ENCODE assay signal across 8 cellular contexts in genomic region chr19:46515879-46516350, GRCh38. TPM values are rescaled to one million over a fixed set of nuclear protein-coding genes. Genes with fewer than 3 reads are reported as not detected.
DNase-seq lines count a peak whose midpoint lies in the region; ATAC-seq and TF ChIP-seq lines count a peak whose summit lies in the region.

No MANE protein-coding gene starts in this region.

- H3F3A ChIP-seq in Loucy (ENCODE audit: low read depth) = no peaks in the 10 kb centered on the region

- no peaks in the 10 kb centered on the region for H4K20me1 ChIP-seq in Loucy (ENCODE audit: insufficient read depth, low read length, poor library complexity, severe bottlenecking)

- no peak for TF ChIP-seq EP300 in gastroesophageal sphincter (IDR thresholded peaks at IDR 0.05)

- H3K27ac Mint-ChIP-seq in activated CD4-positive, alpha-beta memory T cell treated with anti-CD3 and anti-CD28 coated beads for 36 hours = no peak overlapping the region
- no peak overlapping the region for H3K27ac Mint-ChIP-seq in stimulated activated memory B cell treated with anti-CD40 and anti-IgM and Interleukin-4, amounts not matched to agents 10 μg/mL and 1 μg/mL and 100 μg/mL, for 72 hours

- no peaks in the 10 kb centered on the region for H3K79me2 ChIP-seq in Loucy (ENCODE audit: insufficient read depth, low read length)

- TF ChIP-seq CTCF in Loucy (conservative IDR thresholded peaks at IDR 0.05; ENCODE audit: low read length) (peak; percentile 74), gastroesophageal sphincter (IDR thresholded peaks at IDR 0.05) (peak in 3 of 4 experiments; percentile 47 to 67 (median 61))

- DNase-seq in activated CD4-positive, alpha-beta T cell treated with anti-CD3 and anti-CD28 coated beads for 4 hours = peak; percentile 44 to 45
- no peak for DNase-seq in activated CD4-positive, alpha-beta T cell treated with anti-CD3 and anti-CD28 coated beads, Interleukin-2, amount 50 U/mL, for 1 hour
- peak; percentile 41 for DNase-seq in activated CD4-positive, alpha-beta memory T cell treated with anti-CD3 and anti-CD28 coated beads for 36 hours

- no peaks in the 10 kb centered on the region for H3K9me2 ChIP-seq in Loucy (replicated peaks; ENCODE audit: low read depth, low read length)

- peaks cover 17% of the 10 kb centered on the region for H3K27me3 Mint-ChIP-seq in activated CD4-positive, alpha-beta memory T cell treated with anti-CD3 and anti-CD28 coated beads for 36 hours
- H3K27me3 Mint-ChIP-seq in stimulated activated memory B cell treated with anti-CD40 and anti-IgM and Interleukin-4, amounts not matched to agents 10 μg/mL and 1 μg/mL and 100 μg/mL, for 72 hours = peaks cover 57% of the 10 kb centered on the region

- no peaks in the 10 kb centered on the region for H3K36me3 Mint-ChIP-seq in activated CD4-positive, alpha-beta memory T cell treated with anti-CD3 and anti-CD28 coated beads for 36 hours
- H3K36me3 Mint-ChIP-seq in stimulated activated memory B cell treated with anti-CD40 and anti-IgM and Interleukin-4, amounts not matched to agents 10 μg/mL and 1 μg/mL and 100 μg/mL, for 72 hours = no peaks in the 10 kb centered on the region

- H3K27ac ChIP-seq in gastroesophageal sphincter = no peak overlapping the region

- H3K9me3 Mint-ChIP-seq in activated CD4-positive, alpha-beta memory T cell treated with anti-CD3 and anti-CD28 coated beads for 36 hours = peaks cover 7% of the 10 kb centered on the region
- H3K9me3 Mint-ChIP-seq in stimulated activated memory B cell treated with anti-CD40 and anti-IgM and Interleukin-4, amounts not matched to agents 10 μg/mL and 1 μg/mL and 100 μg/mL, for 72 hours = peaks cover 2% of the 10 kb centered on the region

- H3K4me2 ChIP-seq in Loucy (ENCODE audit: low read depth, low read length, poor library complexity, severe bottlenecking) = no peak overlapping the region

- POLR2A ChIA-PET in activated CD4-positive, alpha-beta memory T cell treated with anti-CD3 and anti-CD28 coated beads for 36 hours (lab: Charles Lee) = interaction anchor here (0.7 kb wide), 1 partner anchor 62 kb away, joined by 3 read pairs; no protein-coding TSS in a partner anchor

- H3K4me3 ChIP-seq in Loucy (ENCODE audit: low read length, poor library complexity, severe bottlenecking) (no peak overlapping the region), gastroesophageal sphincter (no peak overlapping the region)

- H3K9me3 ChIP-seq in Loucy (ENCODE audit: insufficient read depth, low read depth, low read length) (no peaks in the 10 kb centered on the region), gastroesophageal sphincter (peaks cover 0 to 14% (median 0%) of the 10 kb centered on the region in 3 donors)

- H3K9ac ChIP-seq in Loucy (ENCODE audit: low read depth, low read length, poor library complexity, severe bottlenecking) = no peak overlapping the region

- ATAC-seq in gastroesophageal sphincter (no peak), GM21529 (IDR thresholded peaks at IDR 0.05; ENCODE audit: unreplicated experiment) (no peak), HG02840 (IDR thresholded peaks at IDR 0.05; ENCODE audit: low FRiP score, unreplicated experiment) (no peak)
- ATAC-seq in stimulated activated memory B cell treated with anti-CD40 and anti-IgM and Interleukin-4, amounts not matched to agents 10 μg/mL and 1 μg/mL and 100 μg/mL, for 72 hours = peak; percentile 64

- H3K36me3 ChIP-seq in Loucy (ENCODE audit: insufficient read depth, low read length) (no peaks in the 10 kb centered on the region), gastroesophageal sphincter (no peaks in the 10 kb centered on the region)

- CTCF ChIA-PET in activated CD4-positive, alpha-beta memory T cell treated with anti-CD3 and anti-CD28 coated beads for 36 hours (lab: Charles Lee) = interaction anchor here (0.5 to 5.3 kb wide), 26 partner anchors 12 to 455 kb away, joined by 3 to 44 read pairs (median 4); partner anchors contain the start of gene DACT3

- H3K4me3 Mint-ChIP-seq in activated CD4-positive, alpha-beta memory T cell treated with anti-CD3 and anti-CD28 coated beads for 36 hours = no peak overlapping the region
- H3K4me3 Mint-ChIP-seq in stimulated activated memory B cell treated with anti-CD40 and anti-IgM and Interleukin-4, amounts not matched to agents 10 μg/mL and 1 μg/mL and 100 μg/mL, for 72 hours = no peak overlapping the region

- H2AFZ ChIP-seq in Loucy (ENCODE audit: low read length) = no peak overlapping the region

- TF ChIP-seq POLR2A in gastroesophageal sphincter (IDR thresholded peaks at IDR 0.05) = no peak

- WGBS in gastroesophageal sphincter (ENCODE audit: low coverage in 1 of 2), 2 donors = 22% methylated on average over 6 of the region's 6 CpGs; no CpG with 5 or more reads in 1 of the 2 donors

- H3K4me1 Mint-ChIP-seq in activated CD4-positive, alpha-beta memory T cell treated with anti-CD3 and anti-CD28 coated beads for 36 hours (ENCODE audit: low read depth) = peaks cover 20% of the 10 kb centered on the region
- no peaks in the 10 kb centered on the region for H3K4me1 Mint-ChIP-seq in stimulated activated memory B cell treated with anti-CD40 and anti-IgM and Interleukin-4, amounts not matched to agents 10 μg/mL and 1 μg/mL and 100 μg/mL, for 72 hours

- intact Hi-C loops in activated CD4-positive, alpha-beta memory T cell treated with anti-CD3 and anti-CD28 coated beads for 36 hours (cut with micrococcal nuclease) = loop anchor here (1.0 to 10.0 kb wide), 2 partner anchors 26 to 231 kb away; no protein-coding TSS in a partner anchor

- H3K27me3 ChIP-seq in Loucy (ENCODE audit: insufficient read depth, low read length, poor library complexity, severe bottlenecking) (no peaks in the 10 kb centered on the region), gastroesophageal sphincter (peaks cover 26% of the 10 kb centered on the region)

- H3K4me1 ChIP-seq in Loucy (ENCODE audit: insufficient read depth, low read length, poor library complexity, severe bottlenecking) (peaks cover 6% of the 10 kb centered on the region), gastroesophageal sphincter (peaks cover 0 to 12% (median 5%) of the 10 kb centered on the region in 3 donors)

RNA-seq across cellular contexts. Expression of gene PNMA8B, which starts 20.2 kb away (rescaled TPM):
- total RNA-seq in activated CD4-positive, alpha-beta memory T cell treated with anti-CD3 and anti-CD28 coated beads for 36 hours = under 1 TPM; 0.05 to 0.07 TPM
- total RNA-seq in gastroesophageal sphincter = 1 to 10 TPM; 1.2 to 3.4 (median 1.6) TPM

RNA-seq across cellular contexts. Expression of gene PNMA8A, which starts 44.6 kb away (rescaled TPM):
- total RNA-seq in activated CD4-positive, alpha-beta memory T cell treated with anti-CD3 and anti-CD28 coated beads for 36 hours = under 1 TPM; 0.17 to 0.44 TPM
- 1 to 10 TPM; 1.6 to 5.4 (median 4.0) TPM for total RNA-seq in gastroesophageal sphincter
